ENCODE assay signal across 8 cellular contexts in genomic region chr9:87445646-87446045, GRCh38. TPM values are rescaled to one million over a fixed set of nuclear protein-coding genes. Genes with fewer than 3 reads are reported as not detected.
DNase-seq lines count a peak whose midpoint lies in the region; ATAC-seq and TF ChIP-seq lines count a peak whose summit lies in the region.

No MANE protein-coding gene starts in this region.

- H3K9ac ChIP-seq in OCI-LY3 (ENCODE audit: low read length), result no peak overlapping the region

- H3K4me1 ChIP-seq in OCI-LY3 (ENCODE audit: low read length) (no peaks in the 10 kb centered on the region), Caco-2 (no peaks in the 10 kb centered on the region)
- H3K4me1 ChIP-seq in naive thymus-derived CD4-positive, alpha-beta T cell (ENCODE audit: control insufficient read depth in 2 of 2, insufficient read depth in 2 of 2, low read length in 2 of 2), result no peaks in the 10 kb centered on the region

- BruUV-seq in Caco-2 (replicated peaks; lab: Mats Ljungman, UMichigan), result no TSS peak

- POLR2A ChIA-PET in naive thymus-derived CD4-positive, alpha-beta T cell (lab: Charles Lee), result no interaction called here
- POLR2A ChIA-PET in Caco-2 (lab: Charles Lee), result no interaction called here

- no peak overlapping the region for H3K27ac ChIP-seq in OCI-LY3 (ENCODE audit: low read length)
- H3K27ac ChIP-seq in naive thymus-derived CD4-positive, alpha-beta T cell (ENCODE audit: low read depth, low read length), result no peak overlapping the region

- no peak for TF ChIP-seq CTCF in OCI-LY3 (IDR thresholded peaks at IDR 0.05; ENCODE audit: low read depth, low read length)
- no peak for TF ChIP-seq CTCF in endothelial cell (IDR thresholded peaks at IDR 0.05; ENCODE audit: unreplicated experiment)
- TF ChIP-seq CTCF in Caco-2 (IDR thresholded peaks at IDR 0.05; ENCODE audit: insufficient read depth in 1 of 2, low read depth in 1 of 2, low read length in 1 of 2, severe bottlenecking in 1 of 2, unreplicated experiment in 1 of 2), result no peak

- no peaks in the 10 kb centered on the region for H3K9me3 Mint-ChIP-seq in endothelial cell (ENCODE audit: unreplicated experiment)
- peaks cover 0 to 2% (median 0%) of the 10 kb centered on the region in 11 donors for H3K9me3 Mint-ChIP-seq in naive thymus-derived CD4-positive, alpha-beta T cell
- H3K9me3 Mint-ChIP-seq in Caco-2 (ENCODE audit: unreplicated experiment), result no peaks in the 10 kb centered on the region

- H3K36me3 ChIP-seq in OCI-LY3 (replicated peaks; ENCODE audit: low read depth, low read length), result no peaks in the 10 kb centered on the region
- H3K36me3 ChIP-seq in naive thymus-derived CD4-positive, alpha-beta T cell (ENCODE audit: control insufficient read depth in 2 of 3, insufficient read depth in 3 of 3, low read length in 3 of 3), result no peaks in the 10 kb centered on the region
- no peaks in the 10 kb centered on the region for H3K36me3 ChIP-seq in Caco-2 (ENCODE audit: control insufficient read depth, insufficient read depth, low read length)

- peaks cover 2% of the 10 kb centered on the region for H3K4me1 Mint-ChIP-seq in endothelial cell (ENCODE audit: unreplicated experiment)
- H3K4me1 Mint-ChIP-seq in naive thymus-derived CD4-positive, alpha-beta T cell, result peaks cover 0 to 19% (median 9%) of the 10 kb centered on the region in 7 donors
- no peaks in the 10 kb centered on the region for H3K4me1 Mint-ChIP-seq in Caco-2 (ENCODE audit: low read depth, unreplicated experiment)

- DNase-seq in A172 (ENCODE audit: low spot score) (peak; percentile 44), endothelial cell (ENCODE audit: low spot score) (peak; percentile 27), Caco-2 (no peak), D341Med (ENCODE audit: low spot score) (no peak)
- DNase-seq in naive thymus-derived CD4-positive, alpha-beta T cell, result peak in 4 of 9 donors; percentile 8 to 29 (median 20)

- no peaks in the 10 kb centered on the region for H3K79me2 ChIP-seq in OCI-LY3 (ENCODE audit: low read length)

- no peaks in the 10 kb centered on the region for H3K27me3 Mint-ChIP-seq in endothelial cell (ENCODE audit: unreplicated experiment)
- peaks cover 0 to 8% (median 2%) of the 10 kb centered on the region in 5 donors for H3K27me3 Mint-ChIP-seq in naive thymus-derived CD4-positive, alpha-beta T cell
- no peaks in the 10 kb centered on the region for H3K27me3 Mint-ChIP-seq in Caco-2 (ENCODE audit: insufficient read depth, unreplicated experiment)

- H3K36me3 Mint-ChIP-seq in endothelial cell (ENCODE audit: low read depth, unreplicated experiment) (no peaks in the 10 kb centered on the region), Caco-2 (ENCODE audit: insufficient read depth, unreplicated experiment) (no peaks in the 10 kb centered on the region)
- no peaks in the 10 kb centered on the region for H3K36me3 Mint-ChIP-seq in naive thymus-derived CD4-positive, alpha-beta T cell

- intact Hi-C loops in naive thymus-derived CD4-positive, alpha-beta T cell (cut with micrococcal nuclease), result no loop called here
- intact Hi-C loops in Caco-2 (cut with micrococcal nuclease; ENCODE audit: unreplicated experiment), result no loop called here

- CTCF ChIA-PET in naive thymus-derived CD4-positive, alpha-beta T cell (lab: Charles Lee), result no interaction called here
- CTCF ChIA-PET in Caco-2 (lab: Charles Lee), result no interaction called here

- no peak overlapping the region for H3K27ac Mint-ChIP-seq in endothelial cell (ENCODE audit: unreplicated experiment)
- H3K27ac Mint-ChIP-seq in naive thymus-derived CD4-positive, alpha-beta T cell, result peak overlapping the region in 1 of 9 donors; percentile 46
- H3K27ac Mint-ChIP-seq in Caco-2 (ENCODE audit: unreplicated experiment), result no peak overlapping the region

- H3K27me3 ChIP-seq in OCI-LY3 (ENCODE audit: low read depth, low read length), result no peaks in the 10 kb centered on the region
- H3K27me3 ChIP-seq in naive thymus-derived CD4-positive, alpha-beta T cell (ENCODE audit: control insufficient read depth in 2 of 2, insufficient read depth in 2 of 2, low read length in 2 of 2), result no peaks in the 10 kb centered on the region
- no peaks in the 10 kb centered on the region for H3K27me3 ChIP-seq in Caco-2 (replicated peaks; ENCODE audit: control insufficient read depth, insufficient read depth, low read length)

- H3K4me3 ChIP-seq in OCI-LY3 (ENCODE audit: low read length) (peak overlapping the region; percentile 45; the same call in 1 of the 2 replicates), Caco-2 (ENCODE audit: low read depth, low read length) (no peak overlapping the region)
- H3K4me3 ChIP-seq in naive thymus-derived CD4-positive, alpha-beta T cell (ENCODE audit: low read length), result no peak overlapping the region

- H3K9me3 ChIP-seq in OCI-LY3 (ENCODE audit: insufficient read depth, low read length) (no peaks in the 10 kb centered on the region), Caco-2 (no peaks in the 10 kb centered on the region)
- H3K9me3 ChIP-seq in naive thymus-derived CD4-positive, alpha-beta T cell (ENCODE audit: control insufficient read depth in 2 of 3, low read length in 3 of 3), result no peaks in the 10 kb centered on the region

- ATAC-seq in GM18498 (IDR thresholded peaks at IDR 0.05; ENCODE audit: unreplicated experiment), result peak; percentile 99
- ATAC-seq in HG02763 (IDR thresholded peaks at IDR 0.05; ENCODE audit: unreplicated experiment), result peak; percentile 94
- ATAC-seq in naive thymus-derived CD4-positive, alpha-beta T cell, result peak; percentile 84

- H4K20me1 ChIP-seq in OCI-LY3 (ENCODE audit: insufficient read depth, low read length), result no peaks in the 10 kb centered on the region

- no peak overlapping the region for H3K4me3 Mint-ChIP-seq in endothelial cell (ENCODE audit: unreplicated experiment)
- H3K4me3 Mint-ChIP-seq in naive thymus-derived CD4-positive, alpha-beta T cell, result peak overlapping the region in 6 of 10 donors; percentile 22 to 69 (median 50)
- no peak overlapping the region for H3K4me3 Mint-ChIP-seq in Caco-2 (ENCODE audit: unreplicated experiment)

- H2AFZ ChIP-seq in OCI-LY3 (ENCODE audit: low read depth, low read length), result peak overlapping the region; percentile 39; the same call in 1 of the 2 replicates

- H3K4me2 ChIP-seq in OCI-LY3 (ENCODE audit: low read length), result peak overlapping the region; percentile 38

RNA-seq across cellular contexts. Expression of gene DAPK1, which starts 52.0 kb away (rescaled TPM):
- total RNA-seq in A172 (2014; rRNA removed; shearing (Covaris generic)), result 17.7 and 25.5 TPM in 2 replicates
- total RNA-seq in endothelial cell (ENCODE audit: unreplicated experiment) (36.8 TPM), Caco-2 (2022) (65.8 and 79.2 TPM in 2 replicates)
- total RNA-seq in naive thymus-derived CD4-positive, alpha-beta T cell, result 10 to 100 TPM in 1 of 5 experiments, 1 to 10 TPM in 3, under 1 TPM in 1; 0.82 to 44.8 (median 3.4) TPM
- under 1 TPM; 0.20 to 0.48 TPM for polyA plus RNA-seq in naive thymus-derived CD4-positive, alpha-beta T cell

Comparison
In these comparisons a context has a peak if more than half of its experiments do, and no peak if none do; other contexts are left out.
1. DNase-seq: peak in A172 (single experiment) and endothelial cell (single experiment); none in Caco-2 (0 of 2) and D341Med (single experiment).
2. H3K4me3 Mint-ChIP-seq: peak in naive thymus-derived CD4-positive, alpha-beta T cell (6 of 10); none in endothelial cell (single experiment) and Caco-2 (single experiment).
3. Peak in every context shown above with its lines, with median percentiles within 50 percentile points of each other: ATAC-seq.